In the genomic region with DNA sequence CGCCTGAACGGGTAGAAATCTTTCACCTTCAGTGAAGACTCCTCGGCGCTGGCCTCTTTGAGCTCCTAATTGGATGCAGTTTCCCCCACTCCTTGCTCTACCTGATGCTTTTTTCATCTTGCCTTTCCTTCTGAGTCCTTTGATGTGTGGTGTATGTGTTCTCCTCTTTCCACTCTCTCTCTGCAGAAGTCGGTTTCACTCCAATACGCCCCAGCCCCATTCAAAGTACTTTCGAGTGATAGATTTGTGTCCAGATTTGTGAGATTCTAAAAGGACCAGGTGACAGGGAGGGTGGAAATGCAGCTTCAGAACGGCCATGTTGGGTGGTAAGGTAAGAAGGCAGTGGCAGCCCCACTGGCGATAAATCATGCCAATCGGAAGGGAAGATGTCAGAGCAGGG, we compare ENCODE assay signal across 1 cellular context.
TF ChIP-seq lines count a peak whose summit lies in the region.

No MANE protein-coding gene starts in this region.

TF ChIP-seq in GM23338, 12 proteins besides CTCF, POLR2A, EP300 and RAD21 (continued from another document):
- TF ChIP-seq, protein P1, sequence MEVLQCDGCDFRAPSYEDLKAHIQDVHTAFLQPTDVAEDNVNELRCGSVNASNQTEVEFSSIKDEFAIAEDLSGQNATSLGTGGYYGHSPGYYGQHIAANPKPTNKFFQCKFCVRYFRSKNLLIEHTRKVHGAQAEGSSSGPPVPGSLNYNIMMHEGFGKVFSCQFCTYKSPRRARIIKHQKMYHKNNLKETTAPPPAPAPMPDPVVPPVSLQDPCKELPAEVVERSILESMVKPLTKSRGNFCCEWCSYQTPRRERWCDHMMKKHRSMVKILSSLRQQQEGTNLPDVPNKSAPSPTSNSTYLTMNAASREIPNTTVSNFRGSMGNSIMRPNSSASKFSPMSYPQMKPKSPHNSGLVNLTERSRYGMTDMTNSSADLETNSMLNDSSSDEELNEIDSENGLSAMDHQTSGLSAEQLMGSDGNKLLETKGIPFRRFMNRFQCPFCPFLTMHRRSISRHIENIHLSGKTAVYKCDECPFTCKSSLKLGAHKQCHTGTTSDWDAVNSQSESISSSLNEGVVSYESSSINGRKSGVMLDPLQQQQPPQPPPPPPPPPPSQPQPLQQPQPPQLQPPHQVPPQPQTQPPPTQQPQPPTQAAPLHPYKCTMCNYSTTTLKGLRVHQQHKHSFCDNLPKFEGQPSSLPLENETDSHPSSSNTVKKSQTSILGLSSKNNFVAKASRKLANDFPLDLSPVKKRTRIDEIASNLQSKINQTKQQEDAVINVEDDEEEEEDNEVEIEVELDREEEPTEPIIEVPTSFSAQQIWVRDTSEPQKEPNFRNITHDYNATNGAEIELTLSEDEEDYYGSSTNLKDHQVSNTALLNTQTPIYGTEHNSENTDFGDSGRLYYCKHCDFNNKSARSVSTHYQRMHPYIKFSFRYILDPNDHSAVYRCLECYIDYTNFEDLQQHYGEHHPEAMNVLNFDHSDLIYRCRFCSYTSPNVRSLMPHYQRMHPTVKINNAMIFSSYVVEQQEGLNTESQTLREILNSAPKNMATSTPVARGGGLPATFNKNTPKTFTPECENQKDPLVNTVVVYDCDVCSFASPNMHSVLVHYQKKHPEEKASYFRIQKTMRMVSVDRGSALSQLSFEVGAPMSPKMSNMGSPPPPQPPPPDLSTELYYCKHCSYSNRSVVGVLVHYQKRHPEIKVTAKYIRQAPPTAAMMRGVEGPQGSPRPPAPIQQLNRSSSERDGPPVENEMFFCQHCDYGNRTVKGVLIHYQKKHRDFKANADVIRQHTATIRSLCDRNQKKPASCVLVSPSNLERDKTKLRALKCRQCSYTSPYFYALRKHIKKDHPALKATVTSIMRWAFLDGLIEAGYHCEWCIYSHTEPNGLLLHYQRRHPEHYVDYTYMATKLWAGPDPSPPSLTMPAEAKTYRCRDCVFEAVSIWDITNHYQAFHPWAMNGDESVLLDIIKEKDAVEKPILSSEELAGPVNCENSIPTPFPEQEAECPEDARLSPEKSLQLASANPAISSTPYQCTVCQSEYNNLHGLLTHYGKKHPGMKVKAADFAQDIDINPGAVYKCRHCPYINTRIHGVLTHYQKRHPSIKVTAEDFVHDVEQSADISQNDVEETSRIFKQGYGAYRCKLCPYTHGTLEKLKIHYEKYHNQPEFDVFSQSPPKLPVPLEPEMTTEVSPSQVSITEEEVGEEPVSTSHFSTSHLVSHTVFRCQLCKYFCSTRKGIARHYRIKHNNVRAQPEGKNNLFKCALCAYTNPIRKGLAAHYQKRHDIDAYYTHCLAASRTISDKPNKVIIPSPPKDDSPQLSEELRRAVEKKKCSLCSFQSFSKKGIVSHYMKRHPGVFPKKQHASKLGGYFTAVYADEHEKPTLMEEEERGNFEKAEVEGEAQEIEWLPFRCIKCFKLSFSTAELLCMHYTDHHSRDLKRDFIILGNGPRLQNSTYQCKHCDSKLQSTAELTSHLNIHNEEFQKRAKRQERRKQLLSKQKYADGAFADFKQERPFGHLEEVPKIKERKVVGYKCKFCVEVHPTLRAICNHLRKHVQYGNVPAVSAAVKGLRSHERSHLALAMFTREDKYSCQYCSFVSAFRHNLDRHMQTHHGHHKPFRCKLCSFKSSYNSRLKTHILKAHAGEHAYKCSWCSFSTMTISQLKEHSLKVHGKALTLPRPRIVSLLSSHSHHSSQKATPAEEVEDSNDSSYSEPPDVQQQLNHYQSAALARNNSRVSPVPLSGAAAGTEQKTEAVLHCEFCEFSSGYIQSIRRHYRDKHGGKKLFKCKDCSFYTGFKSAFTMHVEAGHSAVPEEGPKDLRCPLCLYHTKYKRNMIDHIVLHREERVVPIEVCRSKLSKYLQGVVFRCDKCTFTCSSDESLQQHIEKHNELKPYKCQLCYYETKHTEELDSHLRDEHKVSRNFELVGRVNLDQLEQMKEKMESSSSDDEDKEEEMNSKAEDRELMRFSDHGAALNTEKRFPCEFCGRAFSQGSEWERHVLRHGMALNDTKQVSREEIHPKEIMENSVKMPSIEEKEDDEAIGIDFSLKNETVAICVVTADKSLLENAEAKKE (CRISPR knock-in tag; IDR thresholded peaks at IDR 0.05): no peak
- no peak for TF ChIP-seq CREB1 (CRISPR knock-in tag; IDR thresholded peaks at IDR 0.05; ENCODE audit: low read depth)
- no peak for TF ChIP-seq ZNF331 (CRISPR knock-in tag; IDR thresholded peaks at IDR 0.05; ENCODE audit: low read depth)
- TF ChIP-seq POLR2AphosphoS5 (IDR thresholded peaks at IDR 0.05; ENCODE audit: low read depth): no peak
- no peak for TF ChIP-seq ZNF114 (CRISPR knock-in tag; IDR thresholded peaks at IDR 0.05)
- no peak for TF ChIP-seq EZH2 (IDR thresholded peaks at IDR 0.05; ENCODE audit: low read depth, unreplicated experiment)
- no peak for TF ChIP-seq EZH2phosphoT487 (IDR thresholded peaks at IDR 0.05; ENCODE audit: unreplicated experiment)
- no peak for TF ChIP-seq STAT1 (IDR thresholded peaks at IDR 0.05; ENCODE audit: unreplicated experiment)
